ENCODE assay signal across 13 cellular contexts in the genomic region with DNA sequence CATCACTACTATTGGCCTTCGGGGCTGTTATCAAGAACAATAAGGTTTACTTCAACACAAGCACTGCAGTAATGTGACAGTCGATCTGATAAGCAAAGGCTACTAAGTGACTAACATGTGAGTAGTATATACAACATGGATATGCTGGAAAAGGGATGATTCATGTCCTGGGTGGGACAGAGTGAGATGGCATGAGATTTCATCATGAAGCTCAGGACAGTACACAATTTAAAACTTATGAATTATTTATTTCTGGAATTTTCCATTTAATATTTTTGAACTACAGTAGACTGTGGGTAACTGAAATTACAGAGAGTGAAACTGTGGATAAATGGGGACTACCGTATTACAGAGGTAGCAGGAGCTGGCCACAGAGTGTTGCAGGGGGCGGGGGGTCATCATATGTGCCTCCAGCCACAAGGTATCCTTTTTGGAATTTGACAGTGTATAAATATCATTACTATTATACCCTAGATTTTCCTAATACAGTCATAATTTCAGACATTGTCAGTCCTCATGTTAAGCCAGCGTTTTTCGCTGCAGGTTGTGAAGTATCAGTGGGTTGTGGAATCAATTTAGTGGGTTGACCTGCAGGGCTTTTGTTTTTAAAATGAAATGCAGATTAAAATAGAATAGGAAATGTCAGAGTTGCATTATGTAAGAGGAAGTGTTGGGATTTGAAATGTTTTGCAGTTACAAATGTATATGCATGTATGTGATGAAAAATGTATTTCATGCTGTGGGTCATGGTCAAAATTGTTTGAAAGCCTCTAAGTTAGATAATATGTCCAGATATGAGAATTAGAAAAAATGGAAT.
DNase-seq lines count a peak whose midpoint lies in the region; ATAC-seq, FAIRE-seq and TF ChIP-seq lines count a peak whose summit lies in the region.
"Had no signal": no experiment of that assay in that cellular context is flagged by ENCODE, and none has a peak within 500 bp of the region (broad histone marks: within the 10 kb centered on the region; RNA-seq: fewer than 3 reads in every experiment).

No MANE protein-coding gene starts in this region.

- H3K27me3 ChIP-seq in HepG2 (ENCODE audit: control insufficient read depth in 1 of 2, insufficient read depth in 2 of 2, low read length in 2 of 2) (no peaks in the 10 kb centered on the region; a peak in 1 of 5 replicates), right lobe of liver (no peaks in the 10 kb centered on the region)

- ATAC-seq in HepG2 (no peak; the same call in 2 of the 3 replicates), right lobe of liver (no peak), SK-N-SH treated with all-trans-retinoic acid at 6 μM for 48 hours (peak; percentile 99), HG02642 (IDR thresholded peaks at IDR 0.05; ENCODE audit: poor library complexity, unreplicated experiment) (no peak), GM21360 (IDR thresholded peaks at IDR 0.05; ENCODE audit: unreplicated experiment) (no peak)

- H3K79me2 ChIP-seq in HepG2 (ENCODE audit: insufficient read depth, low read length): no peaks in the 10 kb centered on the region

- TF ChIP-seq RAD21 in HepG2 (CRISPR knock-in tag; IDR thresholded peaks at IDR 0.05): no peak

- peak; percentile 48 for DNase-seq in HepG2 (ENCODE audit: low spot score)
- DNase-seq in right lobe of liver: no peak
- peak; percentile 98 for DNase-seq in fibroblast of the aortic adventitia (ENCODE audit: low read depth)
- no peak for DNase-seq in NCI-H1048 (lab: John Stamatoyannopoulos, UW)
- no peak for DNase-seq in NCI-H146 (lab: John Stamatoyannopoulos, UW)
- DNase-seq: activated CD4-positive, alpha-beta T cell treated with anti-CD3 and anti-CD28 coated beads, Interleukin-2, amount 50 U/mL, for 1 hour; activated naive CD8-positive, alpha-beta T cell treated with anti-CD3 and anti-CD28 coated beads, Interleukin-2, amount 10 ng/mL, durations not matched to agents 7 days and 5 days; C1 segment of cervical spinal cord; NCI-H1930; small intestine had no signal

- H3K9ac ChIP-seq in HepG2 (ENCODE audit: insufficient read depth, low read depth, low read length): no peak overlapping the region

- POLR2A ChIA-PET in HepG2 (lab: Yijun Ruan, JAX): no interaction called here

- H4K20me1 ChIP-seq in HepG2 (ENCODE audit: insufficient read depth, low read length): no peaks in the 10 kb centered on the region

- no peak overlapping the region for H3K4me2 ChIP-seq in HepG2 (ENCODE audit: low read depth, low read length)

- no peaks in the 10 kb centered on the region for H3K36me3 ChIP-seq in HepG2 (replicated peaks in 1 of 2; ENCODE audit: control insufficient read depth in 1 of 2, insufficient read depth in 2 of 2, low read length in 2 of 2)
- H3K36me3 ChIP-seq in right lobe of liver: no peaks in the 10 kb centered on the region

- BruUV-seq in HepG2 (replicated peaks; lab: Mats Ljungman, UMichigan): no TSS peak

- no peaks in the 10 kb centered on the region for H3K9me3 ChIP-seq in HepG2 (ENCODE audit: low read length)
- H3K9me3 ChIP-seq in right lobe of liver: no peaks in the 10 kb centered on the region

- intact Hi-C loops in HepG2 (cut with micrococcal nuclease; ENCODE audit: unreplicated experiment): no loop called here
- intact Hi-C loops in right lobe of liver (cut with DNase I): loop anchor here in 1 of 2 donors (10.0 kb wide), 1 partner anchor 75 kb away; no protein-coding TSS in a partner anchor

- CTCF ChIA-PET in HepG2 (lab: Yijun Ruan, JAX; ENCODE audit: low intra/inter-chr PET ratio, low total read pairs): no interaction called here

- peaks cover 4% of the 10 kb centered on the region for H3K4me1 ChIP-seq in HepG2 (ENCODE audit: insufficient read depth, low read length)
- H3K4me1 ChIP-seq in right lobe of liver: peaks cover 0 to 9% (median 4%) of the 10 kb centered on the region in 4 donors

- H3K4me3 ChIP-seq in HepG2 (replicated peaks in 1 of 3; ENCODE audit: insufficient read depth in 1 of 3, low read depth in 2 of 3, low read length in 3 of 3) (no peak overlapping the region), right lobe of liver (no peak overlapping the region), fibroblast of the aortic adventitia (ENCODE audit: low read depth, low read length) (no peak overlapping the region)

- TF ChIP-seq EP300 in HepG2 (IDR thresholded peaks at IDR 0.05; ENCODE audit: low read depth in 2 of 2, low read length in 2 of 2) (no peak), HepG2 (CRISPR knock-in tag; IDR thresholded peaks at IDR 0.05; ENCODE audit: borderline replicate concordance) (no peak)

- H3K27ac ChIP-seq in HepG2 (ENCODE audit: extremely low read length, insufficient read depth, low read length) (no peak overlapping the region), right lobe of liver (no peak overlapping the region)

- 58% methylated on average over 6 of the region's 6 CpGs for WGBS in HepG2 (ENCODE audit: low lambda C conversion rate)
- 80% methylated on average over 6 of the region's 6 CpGs for WGBS in right lobe of liver (ENCODE audit: insufficient coverage, low coverage, low lambda C conversion rate, missing lambda C conversion rate)

- TF ChIP-seq POLR2A in HepG2 (IDR thresholded peaks at IDR 0.05; ENCODE audit: insufficient read depth in 1 of 2, low read depth in 2 of 2, low read length in 2 of 2): no peak
- TF ChIP-seq POLR2A in right lobe of liver (IDR thresholded peaks at IDR 0.05): no peak

- H2AFZ ChIP-seq in HepG2 (ENCODE audit: low read length): no peak overlapping the region

- no peak for FAIRE-seq in HepG2 (lab: Jason Lieb, UNC)

- in situ Hi-C loops in HepG2 (cut with HindIII; ENCODE audit: extremely low pct_ligation_motif_present, low pct_unique_long_range_greater_than_20kb): no loop called here

- TF ChIP-seq CTCF in HepG2 (CRISPR knock-in tag; IDR thresholded peaks at IDR 0.05): no peak
- TF ChIP-seq CTCF in right lobe of liver (IDR thresholded peaks at IDR 0.05): no peak
- no peak for TF ChIP-seq CTCF in fibroblast of the aortic adventitia (IDR thresholded peaks at IDR 0.05; ENCODE audit: insufficient read depth, low read length)

TF ChIP-seq in HepG2, 621 proteins besides CTCF, POLR2A, EP300 and RAD21 (continues in another document):
- TF ChIP-seq, protein P1, sequence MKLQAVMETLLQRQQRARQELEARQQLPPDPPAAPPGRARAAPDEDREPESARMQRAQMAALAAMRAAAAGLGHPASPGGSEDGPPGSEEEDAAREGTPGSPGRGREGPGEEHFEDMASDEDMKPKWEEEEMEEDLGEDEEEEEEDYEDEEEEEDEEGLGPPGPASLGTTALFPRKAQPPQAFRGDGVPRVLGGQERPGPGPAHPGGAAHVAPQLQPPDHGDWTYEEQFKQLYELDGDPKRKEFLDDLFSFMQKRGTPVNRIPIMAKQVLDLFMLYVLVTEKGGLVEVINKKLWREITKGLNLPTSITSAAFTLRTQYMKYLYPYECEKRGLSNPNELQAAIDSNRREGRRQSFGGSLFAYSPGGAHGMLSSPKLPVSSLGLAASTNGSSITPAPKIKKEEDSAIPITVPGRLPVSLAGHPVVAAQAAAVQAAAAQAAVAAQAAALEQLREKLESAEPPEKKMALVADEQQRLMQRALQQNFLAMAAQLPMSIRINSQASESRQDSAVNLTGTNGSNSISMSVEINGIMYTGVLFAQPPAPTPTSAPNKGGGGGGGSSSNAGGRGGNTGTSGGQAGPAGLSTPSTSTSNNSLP (IDR thresholded peaks at IDR 0.05; ENCODE audit: low read depth, low read length): 0 out of 2 replicates have a peak, but pooled peaks have one; percentile 29

TF ChIP-seq in SK-N-SH treated with all-trans-retinoic acid at 6 μM for 48 hours, 23 proteins besides CTCF, POLR2A, EP300 and RAD21:
- TF ChIP-seq ISL1 (CRISPR knock-in tag; IDR thresholded peaks at IDR 0.05): peak; percentile 95
- TF ChIP-seq CSDC2 (CRISPR knock-in tag; IDR thresholded peaks at IDR 0.05): no peak
- no peak for TF ChIP-seq PPARA (CRISPR knock-in tag; IDR thresholded peaks at IDR 0.05; ENCODE audit: borderline replicate concordance)
- TF ChIP-seq ZFP30 (CRISPR knock-in tag; IDR thresholded peaks at IDR 0.05): no peak
- no peak for TF ChIP-seq ZFP3 (CRISPR knock-in tag; IDR thresholded peaks at IDR 0.05)
- TF ChIP-seq, protein P2, sequence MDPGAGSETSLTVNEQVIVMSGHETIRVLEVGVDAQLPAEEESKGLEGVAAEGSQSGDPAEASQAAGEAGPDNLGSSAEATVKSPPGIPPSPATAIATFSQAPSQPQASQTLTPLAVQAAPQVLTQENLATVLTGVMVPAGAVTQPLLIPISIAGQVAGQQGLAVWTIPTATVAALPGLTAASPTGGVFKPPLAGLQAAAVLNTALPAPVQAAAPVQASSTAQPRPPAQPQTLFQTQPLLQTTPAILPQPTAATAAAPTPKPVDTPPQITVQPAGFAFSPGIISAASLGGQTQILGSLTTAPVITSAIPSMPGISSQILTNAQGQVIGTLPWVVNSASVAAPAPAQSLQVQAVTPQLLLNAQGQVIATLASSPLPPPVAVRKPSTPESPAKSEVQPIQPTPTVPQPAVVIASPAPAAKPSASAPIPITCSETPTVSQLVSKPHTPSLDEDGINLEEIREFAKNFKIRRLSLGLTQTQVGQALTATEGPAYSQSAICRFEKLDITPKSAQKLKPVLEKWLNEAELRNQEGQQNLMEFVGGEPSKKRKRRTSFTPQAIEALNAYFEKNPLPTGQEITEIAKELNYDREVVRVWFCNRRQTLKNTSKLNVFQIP (CRISPR knock-in tag; IDR thresholded peaks at IDR 0.05; ENCODE audit: borderline replicate concordance, low read depth): no peak
- TF ChIP-seq, protein P3, sequence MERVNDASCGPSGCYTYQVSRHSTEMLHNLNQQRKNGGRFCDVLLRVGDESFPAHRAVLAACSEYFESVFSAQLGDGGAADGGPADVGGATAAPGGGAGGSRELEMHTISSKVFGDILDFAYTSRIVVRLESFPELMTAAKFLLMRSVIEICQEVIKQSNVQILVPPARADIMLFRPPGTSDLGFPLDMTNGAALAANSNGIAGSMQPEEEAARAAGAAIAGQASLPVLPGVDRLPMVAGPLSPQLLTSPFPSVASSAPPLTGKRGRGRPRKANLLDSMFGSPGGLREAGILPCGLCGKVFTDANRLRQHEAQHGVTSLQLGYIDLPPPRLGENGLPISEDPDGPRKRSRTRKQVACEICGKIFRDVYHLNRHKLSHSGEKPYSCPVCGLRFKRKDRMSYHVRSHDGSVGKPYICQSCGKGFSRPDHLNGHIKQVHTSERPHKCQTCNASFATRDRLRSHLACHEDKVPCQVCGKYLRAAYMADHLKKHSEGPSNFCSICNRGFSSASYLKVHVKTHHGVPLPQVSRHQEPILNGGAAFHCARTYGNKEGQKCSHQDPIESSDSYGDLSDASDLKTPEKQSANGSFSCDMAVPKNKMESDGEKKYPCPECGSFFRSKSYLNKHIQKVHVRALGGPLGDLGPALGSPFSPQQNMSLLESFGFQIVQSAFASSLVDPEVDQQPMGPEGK (CRISPR knock-in tag; IDR thresholded peaks at IDR 0.05; ENCODE audit: borderline replicate concordance): peak; percentile 55; the same call in 1 of the 2 replicates
- TF ChIP-seq OSR1 (CRISPR knock-in tag; IDR thresholded peaks at IDR 0.05): no peak
- TF ChIP-seq TCF4 (CRISPR knock-in tag; IDR thresholded peaks at IDR 0.05; ENCODE audit: borderline replicate concordance): peak; percentile 82; the same call in 1 of the 2 replicates

Comparison
In these comparisons a context has a peak if more than half of its experiments do, and no peak if none do; other contexts are left out.
1. DNase-seq: peak in HepG2 (single experiment) and fibroblast of the aortic adventitia (single experiment); none in right lobe of liver (0 of 3), NCI-H1048 (single experiment) and NCI-H146 (single experiment).